31 cellular contexts compared by ENCODE assay signal in genomic region chr2:24893934-24894333, GRCh38. TPM values are rescaled to one million over a fixed set of nuclear protein-coding genes. Genes with fewer than 3 reads are reported as not detected.
DNase-seq lines count a peak whose midpoint lies in the region; ATAC-seq and TF ChIP-seq lines count a peak whose summit lies in the region.
"Had no signal": no experiment of that assay in that cellular context is flagged by ENCODE, and none has a peak within 500 bp of the region (broad histone marks: within the 10 kb centered on the region; RNA-seq: fewer than 3 reads in every experiment).

No MANE protein-coding gene starts in this region.

- H3K36me3 ChIP-seq in mucosa of descending colon (ENCODE audit: low read depth) = no peaks in the 10 kb centered on the region
- H3K36me3 ChIP-seq: cardiac muscle cell, gastrocnemius medialis, upper lobe of right lung had no signal

- H3K9me3 Mint-ChIP-seq in activated naive CD8-positive, alpha-beta T cell treated with anti-CD3 and anti-CD28 coated beads for 36 hours = peaks cover 31% of the 10 kb centered on the region

- no peak overlapping the region for H3K27ac Mint-ChIP-seq in activated naive CD8-positive, alpha-beta T cell treated with anti-CD3 and anti-CD28 coated beads for 36 hours
- H3K27ac Mint-ChIP-seq: activated CD4-positive, alpha-beta memory T cell treated with anti-CD3 and anti-CD28 coated beads, Interleukin-2, amount 10 ng/mL, durations not matched to agents 7 days and 5 days; activated naive CD4-positive, alpha-beta T cell treated with anti-CD3 and anti-CD28 coated beads for 36 hours; CD4-positive, alpha-beta T cell; nephron; stimulated activated memory B cell treated with anti-CD40 and anti-IgM and Interleukin-4, amounts not matched to agents 10 μg/mL and 1 μg/mL and 100 μg/mL, for 72 hours had no signal

- no peaks in the 10 kb centered on the region for H3K27me3 Mint-ChIP-seq in activated naive CD8-positive, alpha-beta T cell treated with anti-CD3 and anti-CD28 coated beads for 36 hours
- H3K27me3 Mint-ChIP-seq: activated CD4-positive, alpha-beta memory T cell treated with anti-CD3 and anti-CD28 coated beads, Interleukin-2, amount 10 ng/mL, durations not matched to agents 7 days and 5 days; CD4-positive, alpha-beta T cell; stimulated activated memory B cell treated with anti-CD40 and anti-IgM and Interleukin-4, amounts not matched to agents 10 μg/mL and 1 μg/mL and 100 μg/mL, for 72 hours had no signal

- peaks cover 56% of the 10 kb centered on the region for H3K36me3 Mint-ChIP-seq in activated naive CD8-positive, alpha-beta T cell treated with anti-CD3 and anti-CD28 coated beads for 36 hours

- intact Hi-C loops in mucosa of descending colon (cut with DNase I, micrococcal nuclease) = no loop called here

- DNase-seq in activated effector memory CD4-positive, alpha-beta T cell treated with anti-CD3 and anti-CD28 coated beads, Interleukin-2, amount 50 U/mL, for 16 hours = peak; percentile 1
- no peak for DNase-seq in activated effector memory CD4-positive, alpha-beta T cell treated with Interleukin-2 at 50 U/mL for 16 hours
- peak; percentile 39 for DNase-seq in amniotic epithelial cell (ENCODE audit: low read depth)
- peak; percentile 77 for DNase-seq in fibroblast of peridontal ligament (ENCODE audit: extremely low read depth)
- DNase-seq in mucosa of descending colon = no peak
- DNase-seq in DMS 273 treated with DMSO at 0.1 percent for 48 hours (lab: John Stamatoyannopoulos, UW) = no peak
- DNase-seq in activated naive CD8-positive, alpha-beta T cell treated with anti-CD3 and anti-CD28 coated beads for 36 hours = no peak
- no peak for DNase-seq in retina
- DNase-seq: 8988T; activated CD4-positive, alpha-beta memory T cell treated with anti-CD3 and anti-CD28 coated beads, Interleukin-2, amount 10 ng/mL, durations not matched to agents 7 days and 5 days; activated CD4-positive, CD25-positive, alpha-beta regulatory T cell treated with anti-CD3 and anti-CD28 coated beads, Interleukin-2, amount 50 U/mL, for 72 hours; activated CD8-positive, alpha-beta memory T cell treated with anti-CD3 and anti-CD28 coated beads, Interleukin-2, amount 50 U/mL, for 4 hours; activated naive CD4-positive, alpha-beta T cell treated with anti-CD3 and anti-CD28 coated beads for 36 hours; CD4-positive, alpha-beta T cell; effector CD8-positive, alpha-beta T cell; EL; erythroblast; gastrocnemius medialis; GOT3; KBM-7; left cardiac atrium; NCI-H1436; NCI-H2107; NCI-H345; SIG-M5; substantia nigra; upper lobe of right lung had no signal

- no peak for TF ChIP-seq CTCF in mucosa of descending colon (IDR thresholded peaks at IDR 0.05)

- no peaks in the 10 kb centered on the region for H3K4me1 ChIP-seq in mucosa of descending colon (ENCODE audit: low read depth)
- H3K4me1 ChIP-seq: gastrocnemius medialis, upper lobe of right lung had no signal

- no peak overlapping the region for H3K4me3 ChIP-seq in mucosa of descending colon
- H3K4me3 ChIP-seq: cardiac muscle cell, coronary artery, gastrocnemius medialis, upper lobe of right lung had no signal

- H3K4me1 Mint-ChIP-seq in activated naive CD8-positive, alpha-beta T cell treated with anti-CD3 and anti-CD28 coated beads for 36 hours = no peaks in the 10 kb centered on the region
- H3K4me1 Mint-ChIP-seq: activated CD4-positive, alpha-beta memory T cell treated with anti-CD3 and anti-CD28 coated beads, Interleukin-2, amount 10 ng/mL, durations not matched to agents 7 days and 5 days; nephron; stimulated activated memory B cell treated with anti-CD40 and anti-IgM and Interleukin-4, amounts not matched to agents 10 μg/mL and 1 μg/mL and 100 μg/mL, for 72 hours had no signal

- peaks cover 19% of the 10 kb centered on the region for H3K9me3 ChIP-seq in mucosa of descending colon
- H3K9me3 ChIP-seq: gastrocnemius medialis, upper lobe of right lung had no signal

- H3K4me3 Mint-ChIP-seq in activated naive CD8-positive, alpha-beta T cell treated with anti-CD3 and anti-CD28 coated beads for 36 hours = no peak overlapping the region
- H3K4me3 Mint-ChIP-seq: activated CD4-positive, alpha-beta memory T cell treated with anti-CD3 and anti-CD28 coated beads, Interleukin-2, amount 10 ng/mL, durations not matched to agents 7 days and 5 days; activated naive CD4-positive, alpha-beta T cell treated with anti-CD3 and anti-CD28 coated beads for 36 hours; CD4-positive, alpha-beta T cell; nephron; stimulated activated memory B cell treated with anti-CD40 and anti-IgM and Interleukin-4, amounts not matched to agents 10 μg/mL and 1 μg/mL and 100 μg/mL, for 72 hours had no signal

- ATAC-seq in mucosa of descending colon = no peak
- ATAC-seq: gastrocnemius medialis; left cardiac atrium; stimulated activated memory B cell treated with anti-CD40 and anti-IgM and Interleukin-4, amounts not matched to agents 10 μg/mL and 1 μg/mL and 100 μg/mL, for 72 hours; upper lobe of right lung had no signal

RNA-seq across cellular contexts. Expression of gene ADCY3, which starts 26.1 kb away (rescaled TPM):
- total RNA-seq in mucosa of descending colon = 10 to 100 TPM; 24.9 to 30.4 (median 25.3) TPM
- 10 to 100 TPM; 55.4 to 55.7 TPM for total RNA-seq in activated naive CD8-positive, alpha-beta T cell treated with anti-CD3 and anti-CD28 coated beads for 36 hours

Comparison
In these comparisons a context has a peak if more than half of its experiments do, and no peak if none do; other contexts are left out.
1. DNase-seq: peak in activated effector memory CD4-positive, alpha-beta T cell treated with anti-CD3 and anti-CD28 coated beads, Interleukin-2, amount 50 U/mL, for 16 hours (single experiment), amniotic epithelial cell (single experiment) and fibroblast of peridontal ligament (single experiment); none in activated effector memory CD4-positive, alpha-beta T cell treated with Interleukin-2 at 50 U/mL for 16 hours (single experiment), mucosa of descending colon (0 of 3), DMS 273 treated with DMSO at 0.1 percent for 48 hours (single experiment), activated naive CD8-positive, alpha-beta T cell treated with anti-CD3 and anti-CD28 coated beads for 36 hours (single experiment) and retina (single experiment).